Comparison of ENCODE assay signal across 8 cellular contexts in the genomic region with DNA sequence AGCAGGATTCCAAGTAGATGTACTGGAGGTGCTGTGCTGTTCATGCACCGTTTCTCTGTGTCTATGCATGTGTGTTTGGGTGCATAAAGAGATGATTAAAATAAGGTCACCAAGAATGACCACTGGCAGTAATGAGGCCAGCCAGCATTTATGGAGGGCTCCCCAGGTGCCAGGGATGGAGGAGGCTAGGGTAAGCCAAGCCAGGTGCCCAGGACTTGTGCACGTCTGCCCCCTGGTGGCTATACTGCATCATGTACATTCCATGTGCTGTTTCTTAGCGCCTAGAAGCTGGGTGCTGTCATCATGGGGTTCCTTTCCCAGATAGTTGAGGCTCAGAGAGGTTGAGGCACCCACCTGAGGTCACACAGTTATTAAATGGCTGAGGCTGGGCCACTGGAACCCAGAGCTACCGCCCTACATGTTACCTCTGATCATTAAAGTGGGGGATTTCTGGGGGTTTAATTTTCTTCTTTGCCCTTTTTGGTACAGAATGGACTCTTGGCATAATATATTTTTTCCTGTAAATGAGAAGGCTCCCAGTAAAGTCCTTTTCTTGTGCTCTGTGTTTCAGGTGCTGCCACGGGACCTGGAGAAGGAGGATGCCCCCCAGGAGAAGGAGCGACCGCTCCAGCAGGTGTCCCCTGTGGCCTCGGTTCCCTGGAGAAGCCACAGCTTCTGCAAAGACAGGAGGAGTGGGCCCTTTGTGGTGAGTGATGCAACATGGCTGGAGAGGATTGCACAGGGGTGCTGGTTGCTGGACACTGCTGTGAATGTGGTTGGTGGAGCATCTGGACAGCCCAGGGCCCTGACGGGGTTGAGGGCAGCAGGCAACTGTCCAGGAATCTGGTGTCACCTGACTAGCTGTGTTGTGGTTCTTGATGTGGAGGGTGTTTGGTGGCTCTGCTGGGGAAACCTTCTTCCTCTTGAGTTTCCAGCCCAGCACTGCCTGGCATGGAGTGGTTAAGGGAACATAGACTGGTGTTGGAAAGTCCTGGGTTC.
DNase-seq lines count a peak whose midpoint lies in the region; ATAC-seq and TF ChIP-seq lines count a peak whose summit lies in the region.

No MANE protein-coding gene starts in this region.

- H3K27me3 Mint-ChIP-seq in activated naive CD4-positive, alpha-beta T cell treated with anti-CD3 and anti-CD28 coated beads for 36 hours (ENCODE audit: low read depth) = no peaks in the 10 kb centered on the region

- H3K27ac Mint-ChIP-seq in activated naive CD4-positive, alpha-beta T cell treated with anti-CD3 and anti-CD28 coated beads for 36 hours = no peak overlapping the region

- H3K9me3 ChIP-seq in SJSA1 (replicated peaks) = peaks cover 5% of the 10 kb centered on the region

- TF ChIP-seq RAD21 in Ishikawa (IDR thresholded peaks at IDR 0.05; ENCODE audit: low read depth) = peak; percentile 96

- H3K27me3 ChIP-seq in SJSA1 (replicated peaks) = no peaks in the 10 kb centered on the region

- H3K36me3 ChIP-seq in SJSA1 = no peaks in the 10 kb centered on the region

- H3K36me3 Mint-ChIP-seq in activated naive CD4-positive, alpha-beta T cell treated with anti-CD3 and anti-CD28 coated beads for 36 hours (ENCODE audit: low read depth) = peaks cover 1% of the 10 kb centered on the region

- DNase-seq in DMS53 treated with DMSO at 0.1 percent for 48 hours (lab: John Stamatoyannopoulos, UW; ENCODE audit: unreplicated experiment) = peak; percentile 1
- peak; percentile 29 to 66 for DNase-seq in SJSA1 (ENCODE audit: low read depth in 1 of 2, low spot score in 2 of 2)
- DNase-seq in activated naive CD4-positive, alpha-beta T cell treated with anti-CD3 and anti-CD28 coated beads for 36 hours = peak; percentile 87
- peak; percentile 23 for DNase-seq in glomerular endothelial cell (ENCODE audit: extremely low read depth, low read depth, low spot score)
- peak; percentile 47 for DNase-seq in pons (ENCODE audit: low spot score)

- H3K4me1 ChIP-seq in SJSA1 (replicated peaks) = no peaks in the 10 kb centered on the region

- no peak for TF ChIP-seq EP300 in Ishikawa (IDR thresholded peaks at IDR 0.05; ENCODE audit: borderline replicate concordance)

- no peak overlapping the region for H3K4me3 ChIP-seq in SJSA1

- ATAC-seq in HG03565 (IDR thresholded peaks at IDR 0.05; ENCODE audit: unreplicated experiment) (no peak), HG03139 (IDR thresholded peaks at IDR 0.05; ENCODE audit: unreplicated experiment) (no peak)

- H3K4me1 Mint-ChIP-seq in activated naive CD4-positive, alpha-beta T cell treated with anti-CD3 and anti-CD28 coated beads for 36 hours (ENCODE audit: low read depth) = no peaks in the 10 kb centered on the region

- peaks cover 10% of the 10 kb centered on the region for H3K9me3 Mint-ChIP-seq in activated naive CD4-positive, alpha-beta T cell treated with anti-CD3 and anti-CD28 coated beads for 36 hours

- intact Hi-C loops in activated naive CD4-positive, alpha-beta T cell treated with anti-CD3 and anti-CD28 coated beads for 36 hours (cut with micrococcal nuclease) = loop anchor here (1.0 kb wide), 4 partner anchors 8 to 280 kb away; a partner anchor contains a TSS

- no peak overlapping the region for H3K27ac ChIP-seq in SJSA1

- H3K4me3 Mint-ChIP-seq in activated naive CD4-positive, alpha-beta T cell treated with anti-CD3 and anti-CD28 coated beads for 36 hours = no peak overlapping the region

- CTCF ChIA-PET in activated naive CD4-positive, alpha-beta T cell treated with anti-CD3 and anti-CD28 coated beads for 36 hours (lab: Charles Lee) = interaction anchor here (0.6 to 5.0 kb wide), 23 partner anchors 8 to 280 kb away, joined by 3 to 52 read pairs (median 5); a partner anchor contains a TSS

TF ChIP-seq in Ishikawa, 13 proteins besides CTCF, POLR2A, EP300 and RAD21:
- TF ChIP-seq CEBPB (IDR thresholded peaks at IDR 0.05) = no peak
- no peak for TF ChIP-seq FOXM1 (IDR thresholded peaks at IDR 0.05; ENCODE audit: borderline replicate concordance, low read depth)
- TF ChIP-seq, protein P1, sequence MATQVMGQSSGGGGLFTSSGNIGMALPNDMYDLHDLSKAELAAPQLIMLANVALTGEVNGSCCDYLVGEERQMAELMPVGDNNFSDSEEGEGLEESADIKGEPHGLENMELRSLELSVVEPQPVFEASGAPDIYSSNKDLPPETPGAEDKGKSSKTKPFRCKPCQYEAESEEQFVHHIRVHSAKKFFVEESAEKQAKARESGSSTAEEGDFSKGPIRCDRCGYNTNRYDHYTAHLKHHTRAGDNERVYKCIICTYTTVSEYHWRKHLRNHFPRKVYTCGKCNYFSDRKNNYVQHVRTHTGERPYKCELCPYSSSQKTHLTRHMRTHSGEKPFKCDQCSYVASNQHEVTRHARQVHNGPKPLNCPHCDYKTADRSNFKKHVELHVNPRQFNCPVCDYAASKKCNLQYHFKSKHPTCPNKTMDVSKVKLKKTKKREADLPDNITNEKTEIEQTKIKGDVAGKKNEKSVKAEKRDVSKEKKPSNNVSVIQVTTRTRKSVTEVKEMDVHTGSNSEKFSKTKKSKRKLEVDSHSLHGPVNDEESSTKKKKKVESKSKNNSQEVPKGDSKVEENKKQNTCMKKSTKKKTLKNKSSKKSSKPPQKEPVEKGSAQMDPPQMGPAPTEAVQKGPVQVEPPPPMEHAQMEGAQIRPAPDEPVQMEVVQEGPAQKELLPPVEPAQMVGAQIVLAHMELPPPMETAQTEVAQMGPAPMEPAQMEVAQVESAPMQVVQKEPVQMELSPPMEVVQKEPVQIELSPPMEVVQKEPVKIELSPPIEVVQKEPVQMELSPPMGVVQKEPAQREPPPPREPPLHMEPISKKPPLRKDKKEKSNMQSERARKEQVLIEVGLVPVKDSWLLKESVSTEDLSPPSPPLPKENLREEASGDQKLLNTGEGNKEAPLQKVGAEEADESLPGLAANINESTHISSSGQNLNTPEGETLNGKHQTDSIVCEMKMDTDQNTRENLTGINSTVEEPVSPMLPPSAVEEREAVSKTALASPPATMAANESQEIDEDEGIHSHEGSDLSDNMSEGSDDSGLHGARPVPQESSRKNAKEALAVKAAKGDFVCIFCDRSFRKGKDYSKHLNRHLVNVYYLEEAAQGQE (IDR thresholded peaks at IDR 0.05; ENCODE audit: low read depth) = no peak
- 0 out of 2 replicates have a peak, but pooled peaks have one; percentile 28 for TF ChIP-seq YY1 (IDR thresholded peaks at IDR 0.05; ENCODE audit: low read depth)
- TF ChIP-seq TEAD4 (IDR thresholded peaks at IDR 0.05) = peak; percentile 77

Comparison
In these comparisons a context has a peak if more than half of its experiments do, and no peak if none do; other contexts are left out.
1. DNase-seq: peak in every context shown above with its lines; median percentile 87 in activated naive CD4-positive, alpha-beta T cell treated with anti-CD3 and anti-CD28 coated beads for 36 hours; 48 in SJSA1; 47 in pons; 23 in glomerular endothelial cell; 1 in DMS53 treated with DMSO at 0.1 percent for 48 hours.